ENCODE assay signal across 25 cellular contexts in the genomic region with DNA sequence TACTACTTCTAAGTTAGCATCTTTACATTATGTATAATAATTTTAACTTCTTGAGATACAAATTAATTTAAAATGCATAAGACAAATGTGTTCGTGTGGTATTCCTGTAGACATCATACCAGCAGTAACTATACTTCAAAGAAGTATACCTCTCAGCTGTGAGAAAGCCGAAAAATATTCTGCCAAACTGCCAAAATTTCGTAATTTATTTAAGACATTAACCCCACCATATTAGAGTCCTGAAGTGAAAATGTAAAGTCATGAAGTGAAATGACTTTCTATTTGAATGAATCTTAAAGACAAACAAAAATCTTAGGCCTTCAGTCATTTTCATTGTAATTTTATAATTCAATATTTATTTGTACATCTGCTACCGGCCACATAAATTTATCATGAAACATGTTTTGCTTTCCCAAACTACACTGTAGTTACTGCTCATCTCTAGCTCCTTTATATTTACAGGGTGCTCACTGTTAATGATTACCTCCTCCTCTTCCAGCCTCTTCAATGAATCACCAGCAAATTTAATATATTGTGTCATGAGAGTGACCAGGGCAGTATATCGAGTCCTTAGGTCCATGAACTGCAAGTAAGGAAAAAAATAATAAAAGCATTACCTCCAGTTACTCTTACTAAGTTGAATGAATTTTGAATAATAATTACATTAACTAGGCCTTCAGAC. TPM values are rescaled to one million over a fixed set of nuclear protein-coding genes. Genes with fewer than 3 reads are reported as not detected.
A peak's percentile ranks its signal among the peaks of the same experiment; 100 is the strongest.
DNase-seq lines count a peak whose midpoint lies in the region; ATAC-seq, FAIRE-seq and TF ChIP-seq lines count a peak whose summit lies in the region.
"Had no signal": no experiment of that assay in that cellular context is flagged by ENCODE, and none has a peak within 500 bp of the region (broad histone marks: within the 10 kb centered on the region; RNA-seq: fewer than 3 reads in every experiment).

No MANE protein-coding gene starts in this region.

- DNase-seq in DMS53 (lab: John Stamatoyannopoulos, UW) (peak; percentile 93), SW480 (ENCODE audit: low spot score) (peak; percentile 32), kidney (no peak), mesenchymal stem cell (no peak), GM13977 (ENCODE audit: low spot score) (no peak), cerebellum (ENCODE audit: low spot score) (no peak)
- no peak for DNase-seq in stimulated activated CD4-positive, alpha-beta T cell treated with anti-CD3 and anti-CD28 coated beads, Interleukin-1b, Interleukin-23, amount 100 ng/mL, for 48 hours
- DNase-seq: activated CD4-positive, alpha-beta T cell treated with anti-CD3 and anti-CD28 coated beads, Interleukin-2, amount 50 U/mL, for 4 hours; activated CD8-positive, alpha-beta memory T cell treated with anti-CD3 and anti-CD28 coated beads, Interleukin-2, amount 10 ng/mL, durations not matched to agents 7 days and 5 days; activated T-cell treated with anti-CD3 and anti-CD28 coated beads, Interleukin-2, amount 50 U/mL, for 48 hours; CD8-positive, alpha-beta memory T cell; effector CD8-positive, alpha-beta T cell; glutamatergic neuron; NCI-H1092; NCI-H1694; retina; SK-N-SH; stimulated activated CD4-positive, alpha-beta T cell treated with anti-CD3 and anti-CD28 coated beads, Interleukin-2, amount 100 ng/mL, for 24 hours; stimulated activated CD8-positive, alpha-beta memory T cell treated with anti-CD3 and anti-CD28 coated beads, Interleukin-4, amount 100 ng/mL, for 48 hours; testis; uterus had no signal

- FAIRE-seq in kidney (lab: Jason Lieb, UNC), result peak; percentile 81
- FAIRE-seq: GM12891 had no signal

- H3K36me3 ChIP-seq in kidney (ENCODE audit: control insufficient read depth in 1 of 2, insufficient read depth in 2 of 2, low read length in 2 of 2) (peaks cover 0 to 9% of the 10 kb centered on the region in 2 donors), mesenchymal stem cell (ENCODE audit: control insufficient read depth in 1 of 2, insufficient read depth in 2 of 2, low read depth in 1 of 2, low read length in 2 of 2) (peaks cover 8 to 99% of the 10 kb centered on the region in 2 experiments)
- H3K36me3 ChIP-seq: uterus had no signal

- no peak overlapping the region for H2AFZ ChIP-seq in mesenchymal stem cell (ENCODE audit: low read depth, low read length)

- H3K9ac ChIP-seq in kidney (ENCODE audit: low read length in 2 of 2), result no peak overlapping the region
- no peak overlapping the region for H3K9ac ChIP-seq in mesenchymal stem cell (ENCODE audit: low read length)
- H3K9ac ChIP-seq: SK-N-SH had no signal

- WGBS in mesenchymal stem cell, result 63% methylated on average over 2 of the region's 5 CpGs

- H3K4me3 ChIP-seq in kidney (ENCODE audit: low read length in 2 of 2) (no peak overlapping the region), mesenchymal stem cell (ENCODE audit: insufficient read depth in 1 of 2, low read depth in 1 of 2, low read length in 2 of 2) (no peak overlapping the region)
- H3K4me3 ChIP-seq: coronary artery, testis, uterus had no signal

- H3K4me2 ChIP-seq in mesenchymal stem cell (ENCODE audit: low read length, poor library complexity, severe bottlenecking), result no peak overlapping the region
- H3K4me2 ChIP-seq: SK-N-SH had no signal

- H3K4ac ChIP-seq in mesenchymal stem cell (ENCODE audit: low read depth in 1 of 2, low read length in 2 of 2), result no peak overlapping the region

- H3K27ac ChIP-seq in kidney (ENCODE audit: low read depth in 2 of 2, low read length in 2 of 2) (no peak overlapping the region), mesenchymal stem cell (ENCODE audit: low read length, poor library complexity, severe bottlenecking) (peak overlapping the region; percentile 45)
- H3K27ac ChIP-seq: coronary artery, epithelial cell of prostate, testis, uterus had no signal

- H4K91ac ChIP-seq in mesenchymal stem cell (ENCODE audit: low read length), result no peak overlapping the region

- no peak overlapping the region for H2BK12ac ChIP-seq in mesenchymal stem cell (ENCODE audit: low read length in 2 of 2)

- H3K4me1 ChIP-seq in kidney (ENCODE audit: control insufficient read depth in 1 of 2, insufficient read depth in 1 of 2, low read depth in 1 of 2, low read length in 2 of 2), result no peaks in the 10 kb centered on the region
- no peaks in the 10 kb centered on the region for H3K4me1 ChIP-seq in mesenchymal stem cell (ENCODE audit: control insufficient read depth, insufficient read depth, low read depth, low read length)
- H3K4me1 ChIP-seq: testis, uterus had no signal

- H3K27me3 ChIP-seq in mesenchymal stem cell (ENCODE audit: control insufficient read depth in 1 of 2, insufficient read depth in 1 of 2, low read length in 2 of 2), result no peaks in the 10 kb centered on the region
- H3K27me3 ChIP-seq: testis, uterus had no signal

- H2BK15ac ChIP-seq in mesenchymal stem cell (ENCODE audit: low read depth, poor library complexity, severe bottlenecking), result no peak overlapping the region

- no peak for ATAC-seq in GM18907 (IDR thresholded peaks at IDR 0.05; ENCODE audit: unreplicated experiment)
- ATAC-seq: activated CD8-positive, alpha-beta memory T cell treated with anti-CD3 and anti-CD28 coated beads, Interleukin-2, amount 10 ng/mL, durations not matched to agents 7 days and 5 days had no signal

- H3K18ac ChIP-seq in mesenchymal stem cell (ENCODE audit: low read depth in 1 of 2, low read length in 2 of 2), result no peak overlapping the region

- H3K23ac ChIP-seq in mesenchymal stem cell (ENCODE audit: low read length in 2 of 2), result no peak overlapping the region

- H3K9me3 ChIP-seq in kidney (ENCODE audit: control insufficient read depth in 1 of 2, low read length in 2 of 2) (no peaks in the 10 kb centered on the region), mesenchymal stem cell (ENCODE audit: control insufficient read depth, low read length) (no peaks in the 10 kb centered on the region)
- H3K9me3 ChIP-seq: SK-N-SH, testis, uterus had no signal

- no peak overlapping the region for H4K8ac ChIP-seq in mesenchymal stem cell (ENCODE audit: low read length)

- no peak for TF ChIP-seq CTCF in kidney (IDR thresholded peaks at IDR 0.05; ENCODE audit: borderline replicate concordance, extremely low read depth, insufficient read depth)
- no peak for TF ChIP-seq CTCF in GM13977 (IDR thresholded peaks at IDR 0.05; ENCODE audit: extremely low read depth, insufficient read depth, missing control alignments)

- no peak overlapping the region for H2BK5ac ChIP-seq in mesenchymal stem cell (ENCODE audit: low read depth, low read length, poor library complexity, severe bottlenecking)

- no peak overlapping the region for H2BK120ac ChIP-seq in mesenchymal stem cell (ENCODE audit: low read depth, low read length)

- in situ Hi-C loops in GM13977 (cut with MboI; ENCODE audit: low pct_unique_long_range_greater_than_20kb, low sequenced_read_pairs, unreplicated experiment), result loop anchor here (25.0 kb wide), 1 partner anchor 688 kb away; a partner anchor contains a TSS

- H3K14ac ChIP-seq in mesenchymal stem cell (ENCODE audit: low read length in 2 of 2), result no peak overlapping the region

- peaks cover 10% of the 10 kb centered on the region for H3K79me1 ChIP-seq in mesenchymal stem cell (replicated peaks; ENCODE audit: low read length, poor library complexity, severe bottlenecking)

- no peak overlapping the region for H2AK5ac ChIP-seq in mesenchymal stem cell (ENCODE audit: low read length, severe bottlenecking)

- intact Hi-C loops in kidney (cut with DNase I), result no loop called here

RNA-seq across cellular contexts. Expression of a gene that starts 18.5 kb away (rescaled TPM):
- total RNA-seq in kidney (259 TPM), cerebellum (383 TPM)
- 68.2 TPM for polyA plus RNA-seq in kidney (ENCODE audit: insufficient read depth, low read depth, low replicate concordance)
- polyA plus RNA-seq in mesenchymal stem cell (2013, experiment 1 of 2), result 35.4 TPM
- polyA plus RNA-seq in mesenchymal stem cell (2013, experiment 2 of 2), result 31.9 TPM

Comparison
In these comparisons a context has a peak if more than half of its experiments do, and no peak if none do; other contexts are left out.
1. DNase-seq: peak in DMS53 (single experiment) and SW480 (single experiment); none in kidney (single experiment), mesenchymal stem cell (single experiment), GM13977 (single experiment), stimulated activated CD4-positive, alpha-beta T cell treated with anti-CD3 and anti-CD28 coated beads, Interleukin-1b, Interleukin-23, amount 100 ng/mL, for 48 hours (single experiment) and cerebellum (single experiment).